9 cellular contexts compared by ENCODE assay signal in the genomic region with DNA sequence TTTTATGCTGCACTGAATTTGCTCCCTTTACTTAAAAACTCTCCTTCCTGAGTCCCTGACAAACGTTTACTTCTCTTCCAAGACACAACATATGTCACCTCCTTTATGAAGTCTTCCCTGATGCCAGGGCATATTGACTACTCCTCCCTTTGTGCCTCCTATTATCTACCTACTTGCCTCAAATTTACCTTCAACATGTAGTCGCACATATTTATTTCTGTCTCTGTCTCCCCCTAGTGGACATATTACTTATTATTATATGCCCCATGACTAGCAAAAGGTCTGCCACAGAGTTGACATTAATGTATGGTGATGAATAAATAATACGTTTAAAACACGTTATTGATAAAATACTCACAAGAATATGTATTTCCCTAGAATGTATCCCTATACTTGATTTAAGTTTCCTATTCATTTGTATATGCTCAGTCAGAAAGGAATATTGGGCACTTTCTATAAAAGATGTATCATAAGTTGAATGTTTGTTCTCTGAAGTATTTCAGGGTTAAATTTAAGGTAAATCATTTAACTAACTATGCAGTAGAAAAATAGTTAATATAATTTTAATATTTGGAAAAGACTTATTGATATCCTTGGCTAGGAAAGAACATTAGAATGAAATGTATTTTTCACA.
DNase-seq lines count a peak whose midpoint lies in the region; ATAC-seq and TF ChIP-seq lines count a peak whose summit lies in the region.
"Had no signal": no experiment of that assay in that cellular context is flagged by ENCODE, and none has a peak within 500 bp of the region (broad histone marks: within the 10 kb centered on the region; RNA-seq: fewer than 3 reads in every experiment).

No MANE protein-coding gene starts in this region.

- no peaks in the 10 kb centered on the region for H3K4me1 ChIP-seq in adrenal gland (replicated peaks in 1 of 2)

- ATAC-seq in GM18858 (IDR thresholded peaks at IDR 0.05; ENCODE audit: unreplicated experiment) (peak; percentile 91), HG03039 (IDR thresholded peaks at IDR 0.05; ENCODE audit: unreplicated experiment) (peak; percentile 93)

- H3K9me3 ChIP-seq in adrenal gland (replicated peaks in 1 of 3): no peaks in the 10 kb centered on the region
- H3K9me3 ChIP-seq: HAP-1 had no signal

- H3K4me3 ChIP-seq in adrenal gland (no peak overlapping the region), kidney epithelial cell (ENCODE audit: low read depth, low read length) (no peak overlapping the region)
- H3K4me3 ChIP-seq: HAP-1 had no signal

- intact Hi-C loops in adrenal gland (cut with DNase I): loop anchor here (5.0 to 10.0 kb wide), 2 partner anchors 320 to 323 kb away; no protein-coding TSS in a partner anchor

- no peak for TF ChIP-seq POLR2A in adrenal gland (IDR thresholded peaks at IDR 0.05)

- DNase-seq in AG20443 (ENCODE audit: low spot score) (peak; percentile 7), NCI-H2029 treated with DMSO at 0.1 percent for 48 hours (lab: John Stamatoyannopoulos, UW) (peak; percentile 1), adrenal gland (no peak), kidney epithelial cell (ENCODE audit: low read depth) (peak; percentile 28)
- no peak for DNase-seq in activated CD8-positive, alpha-beta memory T cell treated with anti-CD3 and anti-CD28 coated beads, Interleukin-2, amount 50 U/mL, for 48 hours
- no peak for DNase-seq in stimulated activated CD4-positive, alpha-beta T cell treated with anti-CD3 and anti-CD28 coated beads, Interleukin-2, amount 100 ng/mL, for 48 hours

- no peaks in the 10 kb centered on the region for H3K27me3 ChIP-seq in adrenal gland
- no peaks in the 10 kb centered on the region for H3K27me3 ChIP-seq in kidney epithelial cell (ENCODE audit: control insufficient read depth, insufficient read depth, low read length)

- TF ChIP-seq CTCF in adrenal gland (IDR thresholded peaks at IDR 0.05) (peak; percentile 50 to 79 (median 70)), kidney epithelial cell (IDR thresholded peaks at IDR 0.05; ENCODE audit: insufficient read depth, low read length, poor library complexity, severe bottlenecking) (peak; percentile 44)

- no peaks in the 10 kb centered on the region for H3K36me3 ChIP-seq in adrenal gland (replicated peaks in 1 of 2)
- H3K36me3 ChIP-seq in kidney epithelial cell (ENCODE audit: control insufficient read depth, insufficient read depth, low read length): no peaks in the 10 kb centered on the region
- H3K36me3 ChIP-seq: HAP-1 had no signal

- H3K27ac ChIP-seq in adrenal gland: no peak overlapping the region

- 2 to 3% (median 2%) methylated on average over 4 of the region's 4 CpGs for WGBS in adrenal gland, 4 donors

Comparison
In these comparisons a context has a peak if more than half of its experiments do, and no peak if none do; other contexts are left out.
1. DNase-seq: peak in AG20443 (single experiment), NCI-H2029 treated with DMSO at 0.1 percent for 48 hours (single experiment) and kidney epithelial cell (single experiment); none in adrenal gland (0 of 7), activated CD8-positive, alpha-beta memory T cell treated with anti-CD3 and anti-CD28 coated beads, Interleukin-2, amount 50 U/mL, for 48 hours (single experiment) and stimulated activated CD4-positive, alpha-beta T cell treated with anti-CD3 and anti-CD28 coated beads, Interleukin-2, amount 100 ng/mL, for 48 hours (0 of 2).